In genomic region chr11:46458491-46458890, GRCh38 we compare ENCODE assay signal across 8 cellular contexts.
"Had no signal": no experiment of that assay in that cellular context is flagged by ENCODE, and none has a peak within 500 bp of the region (broad histone marks: within the 10 kb centered on the region; RNA-seq: fewer than 3 reads in every experiment).

No MANE protein-coding gene starts in this region.

- ATAC-seq: HepG2 had no signal

- H3K27me3 Mint-ChIP-seq: IgD-negative memory B cell had no signal

- H3K4me3 ChIP-seq: GM23248 had no signal

- H3K9me3 Mint-ChIP-seq: H9 had no signal

- H3K27ac Mint-ChIP-seq: IgD-negative memory B cell had no signal

- DNase-seq: GM23248, GOT3, H9, HCEC 1CT, KBM-7 had no signal

- H3K27ac ChIP-seq: GM23248, HL-60 had no signal

- H3K4me3 Mint-ChIP-seq: H9, IgD-negative memory B cell had no signal
